8 cellular contexts compared by ENCODE assay signal in the genomic region with DNA sequence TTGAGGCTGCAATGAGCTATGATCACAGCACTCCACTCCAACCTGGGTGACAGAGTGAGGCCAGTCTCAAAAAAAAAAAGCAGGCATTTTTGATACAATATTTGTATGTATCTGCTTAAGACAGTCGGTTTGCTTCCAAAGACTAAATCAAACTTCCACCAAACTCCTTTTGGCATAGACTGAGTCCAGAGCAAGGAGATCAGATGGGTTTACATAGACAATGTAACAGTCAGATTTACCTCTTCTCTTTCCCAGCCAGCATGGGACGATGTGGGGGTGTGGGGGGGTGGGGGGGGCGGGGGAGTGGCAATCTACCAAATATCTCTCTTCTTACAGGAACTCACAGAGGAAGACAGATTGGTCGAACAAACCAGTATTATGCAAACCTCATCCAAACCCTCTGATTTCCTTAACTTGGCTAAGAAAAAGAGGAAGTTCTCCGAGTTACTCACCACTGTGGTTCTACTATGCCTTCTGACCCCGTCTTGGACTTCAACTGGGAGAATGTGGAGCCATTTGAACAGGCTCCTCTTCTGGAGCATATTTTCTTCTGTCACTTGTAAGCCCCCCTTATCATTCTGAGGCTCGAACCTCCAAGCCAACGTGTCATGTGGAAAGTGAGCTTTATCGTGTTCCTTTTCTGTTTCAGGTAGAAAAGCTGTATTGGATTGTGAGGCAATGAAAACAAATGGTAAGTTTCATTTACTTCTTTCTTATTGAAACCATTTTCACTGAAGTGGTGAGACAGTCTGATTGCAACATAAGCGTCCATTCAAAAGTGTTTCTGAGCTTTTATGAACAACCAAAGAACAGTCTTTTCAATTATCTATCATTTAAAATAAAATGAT. TPM values are rescaled to one million over a fixed set of nuclear protein-coding genes. Genes with fewer than 3 reads are reported as not detected.
DNase-seq lines count a peak whose midpoint lies in the region; ATAC-seq, FAIRE-seq and TF ChIP-seq lines count a peak whose summit lies in the region.

A gene with protein sequence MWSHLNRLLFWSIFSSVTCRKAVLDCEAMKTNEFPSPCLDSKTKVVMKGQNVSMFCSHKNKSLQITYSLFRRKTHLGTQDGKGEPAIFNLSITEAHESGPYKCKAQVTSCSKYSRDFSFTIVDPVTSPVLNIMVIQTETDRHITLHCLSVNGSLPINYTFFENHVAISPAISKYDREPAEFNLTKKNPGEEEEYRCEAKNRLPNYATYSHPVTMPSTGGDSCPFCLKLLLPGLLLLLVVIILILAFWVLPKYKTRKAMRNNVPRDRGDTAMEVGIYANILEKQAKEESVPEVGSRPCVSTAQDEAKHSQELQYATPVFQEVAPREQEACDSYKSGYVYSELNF (plus strand): TSS at position 451 of the 848 bp plus-strand sequence. CDS start 54 bp downstream, at position 505.

- CTCF ChIA-PET in T-cell (lab: Charles Lee): interaction anchor here (0.6 to 1.0 kb wide), 2 partner anchors 29 to 263 kb away, joined by 3 read pairs; no protein-coding TSS in a partner anchor

- no peak for FAIRE-seq in D721Med (lab: Jason Lieb, UNC)

- ATAC-seq in GM21825 (IDR thresholded peaks at IDR 0.05; ENCODE audit: unreplicated experiment) (peak; percentile 77), T-cell (replicated peaks in 1 of 4) (peak in 1 of 4 experiments; percentile 52), gastroesophageal sphincter (peak; percentile 96), GM19463 (IDR thresholded peaks at IDR 0.05; ENCODE audit: unreplicated experiment) (no peak)

- peak; percentile 71 for DNase-seq in Ammon's horn (ENCODE audit: low spot score)
- DNase-seq in T-cell: peak in 3 of 34 experiments; percentile 5 to 16 (median 16)
- no peak for DNase-seq in D721Med (ENCODE audit: insufficient read length, low spot score)
- DNase-seq in middle frontal gyrus (ENCODE audit: extremely low spot score, low spot score): no peak

- H3K27me3 Mint-ChIP-seq in T-cell: no peaks in the 10 kb centered on the region

- H3K9me3 ChIP-seq in gastroesophageal sphincter: no peaks in the 10 kb centered on the region

- H3K27ac ChIP-seq in gastroesophageal sphincter: peak within 1 kb of the TSS in 3 of 4 donors; percentile 57 to 66 (median 61)
- peak within 1 kb of the TSS in 19 of 21 experiments; percentile 13 to 80 (median 54) for H3K27ac ChIP-seq in skin epidermis

- POLR2A ChIA-PET in T-cell (lab: Charles Lee): interaction anchor here in 1 of 2 donors (1.0 kb wide), 1 partner anchor 55 kb away, joined by 3 read pairs; no protein-coding TSS in a partner anchor

- WGBS in gastroesophageal sphincter (ENCODE audit: low coverage in 1 of 2), 2 donors: 35 to 43% methylated on average over 4 to 8 of the region's 10 CpGs

- no peaks in the 10 kb centered on the region for H3K36me3 ChIP-seq in gastroesophageal sphincter

- H3K27me3 ChIP-seq in gastroesophageal sphincter: no peaks in the 10 kb centered on the region

- TF ChIP-seq POLR2A in gastroesophageal sphincter (IDR thresholded peaks at IDR 0.05): no peak

- H3K36me3 Mint-ChIP-seq in T-cell: no peaks in the 10 kb centered on the region

- H3K4me3 ChIP-seq in gastroesophageal sphincter (no peak within 1 kb of the TSS), skin epidermis (peak within 1 kb of the TSS in 2 of 7 experiments; percentile 4 to 13)

- TF ChIP-seq CTCF in gastroesophageal sphincter (IDR thresholded peaks at IDR 0.05) (no peak), D721Med (IDR thresholded peaks at IDR 0.05; ENCODE audit: insufficient read depth, missing control alignments) (no peak)

- TF ChIP-seq EP300 in gastroesophageal sphincter (IDR thresholded peaks at IDR 0.05): no peak

- peak within 1 kb of the TSS; percentile 52 to 58 for H3K27ac Mint-ChIP-seq in T-cell

- no peaks in the 10 kb centered on the region for H3K9me3 Mint-ChIP-seq in T-cell

- H3K4me3 Mint-ChIP-seq in T-cell: peak within 1 kb of the TSS in 1 of 3 donors; percentile 51

- H3K4me1 Mint-ChIP-seq in T-cell: peaks cover 6 to 20% (median 9%) of the 10 kb centered on the region in 3 donors

- H3K4me1 ChIP-seq in gastroesophageal sphincter: peaks cover 0 to 7% (median 0%) of the 10 kb centered on the region in 3 donors

RNA-seq across cellular contexts. Expression of the gene that starts here (rescaled TPM):
- under 1 TPM in 2 of 5 donors, not detected in 3; 0.22 to 0.76 TPM for total RNA-seq in T-cell
- 10 to 100 TPM in 1 of 4 donors, 1 to 10 TPM in 2, not detected in 1; 3.5 to 10.1 (median 7.3) TPM for total RNA-seq in gastroesophageal sphincter
